ENCODE assay signal across 11 cellular contexts in the genomic region with DNA sequence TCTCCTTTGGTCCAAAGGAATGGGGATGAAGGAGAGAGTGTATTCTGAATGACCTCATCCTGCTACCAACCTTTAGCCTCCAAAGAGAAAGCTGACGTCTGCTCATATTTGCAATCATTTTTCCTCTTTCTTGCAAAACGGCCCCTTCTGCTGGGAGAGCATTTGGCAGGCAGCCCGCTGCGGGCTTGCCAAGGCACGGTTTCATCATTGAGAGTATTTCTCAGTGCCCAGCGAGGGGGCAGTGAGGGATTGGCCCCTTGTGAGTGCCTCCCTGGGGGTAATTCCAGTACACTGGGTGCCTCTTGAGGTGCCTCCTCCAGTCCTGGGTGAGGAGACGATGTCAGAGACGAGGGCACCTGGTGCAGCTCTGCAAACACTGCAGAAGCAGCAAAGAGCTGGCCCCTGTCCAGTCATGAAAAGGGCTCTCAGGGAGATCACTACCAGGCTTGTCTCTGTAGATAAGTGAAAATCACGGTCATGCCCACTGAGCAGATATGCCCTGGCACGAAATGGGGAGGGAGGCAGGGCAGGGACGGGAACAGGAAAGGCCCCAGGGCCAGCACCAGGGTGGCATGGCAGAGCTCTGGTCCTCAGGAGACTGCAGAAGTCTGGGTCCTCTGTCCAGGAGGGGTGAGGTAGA. TPM values are rescaled to one million over a fixed set of nuclear protein-coding genes. Genes with fewer than 3 reads are reported as not detected.
A peak's percentile ranks its signal among the peaks of the same experiment; 100 is the strongest.
DNase-seq lines count a peak whose midpoint lies in the region; ATAC-seq and TF ChIP-seq lines count a peak whose summit lies in the region.
"Had no signal": no experiment of that assay in that cellular context is flagged by ENCODE, and none has a peak within 500 bp of the region (broad histone marks: within the 10 kb centered on the region; RNA-seq: fewer than 3 reads in every experiment).

No MANE protein-coding gene starts in this region.

- H3K4me1 Mint-ChIP-seq in activated CD8-positive, alpha-beta T cell treated with anti-CD3 and anti-CD28 coated beads for 36 hours (ENCODE audit: low read depth): no peaks in the 10 kb centered on the region
- H3K4me1 Mint-ChIP-seq: memory B cell had no signal

- no peaks in the 10 kb centered on the region for H3K36me3 Mint-ChIP-seq in activated CD8-positive, alpha-beta T cell treated with anti-CD3 and anti-CD28 coated beads for 36 hours (ENCODE audit: low read depth)
- H3K36me3 Mint-ChIP-seq: memory B cell had no signal

- CTCF ChIA-PET in activated CD8-positive, alpha-beta T cell treated with anti-CD3 and anti-CD28 coated beads for 36 hours (lab: Charles Lee): no interaction called here

- POLR2A ChIA-PET in activated CD8-positive, alpha-beta T cell treated with anti-CD3 and anti-CD28 coated beads for 36 hours (lab: Charles Lee): interaction anchor here (0.6 kb wide), 1 partner anchor 21 kb away, joined by 3 read pairs; no protein-coding TSS in a partner anchor

- H3K4me3 Mint-ChIP-seq in activated CD8-positive, alpha-beta T cell treated with anti-CD3 and anti-CD28 coated beads for 36 hours: no peak overlapping the region
- H3K4me3 Mint-ChIP-seq: memory B cell had no signal

- H3K9me3 Mint-ChIP-seq in activated CD8-positive, alpha-beta T cell treated with anti-CD3 and anti-CD28 coated beads for 36 hours: no peaks in the 10 kb centered on the region
- H3K9me3 Mint-ChIP-seq: memory B cell had no signal

- no peak overlapping the region for H3K27ac Mint-ChIP-seq in activated CD8-positive, alpha-beta T cell treated with anti-CD3 and anti-CD28 coated beads for 36 hours
- H3K27ac Mint-ChIP-seq: memory B cell had no signal

- in situ Hi-C loops in Caki2 (cut with HindIII; ENCODE audit: low pct_unique_long_range_greater_than_20kb, low sequenced_read_pairs): no loop called here

- ATAC-seq in GM21367 (IDR thresholded peaks at IDR 0.05; ENCODE audit: unreplicated experiment) (no peak), HG03521 (IDR thresholded peaks at IDR 0.05; ENCODE audit: unreplicated experiment) (no peak)
- ATAC-seq in activated CD8-positive, alpha-beta T cell treated with anti-CD3 and anti-CD28 coated beads for 36 hours: no peak

- DNase-seq in Caki2 (ENCODE audit: low read depth): peak; percentile 91
- peak; percentile 75 for DNase-seq in NCI-H2029 (lab: John Stamatoyannopoulos, UW)
- peak; percentile 71 for DNase-seq in cerebellar cortex (ENCODE audit: low spot score)
- peak; percentile 93 for DNase-seq in mucosa of gallbladder (ENCODE audit: low spot score)
- DNase-seq in activated CD8-positive, alpha-beta T cell treated with anti-CD3 and anti-CD28 coated beads for 36 hours: no peak
- DNase-seq in AML-193 (lab: John Stamatoyannopoulos, UW): no peak
- DNase-seq: NCI-H524 treated with DMSO at 0.1 percent for 48 hours had no signal

- peaks cover 3% of the 10 kb centered on the region for H3K27me3 Mint-ChIP-seq in activated CD8-positive, alpha-beta T cell treated with anti-CD3 and anti-CD28 coated beads for 36 hours

- intact Hi-C loops in activated CD8-positive, alpha-beta T cell treated with anti-CD3 and anti-CD28 coated beads for 36 hours (cut with micrococcal nuclease): no loop called here

- no peak for TF ChIP-seq CTCF in activated CD8-positive, alpha-beta T cell treated with anti-CD3 and anti-CD28 coated beads for 36 hours (IDR thresholded peaks at IDR 0.05)

RNA-seq across cellular contexts. Expression of a gene that starts 48.7 kb away (rescaled TPM):
- total RNA-seq in Caki2 (2014; rRNA removed; shearing (Covaris generic); ENCODE audit: low replicate concordance): 8.7 and 18.5 TPM in 2 replicates
- 134 TPM for total RNA-seq in mucosa of gallbladder
- not detected for total RNA-seq in activated CD8-positive, alpha-beta T cell treated with anti-CD3 and anti-CD28 coated beads for 36 hours
- total RNA-seq: activated CD8-positive, alpha-beta memory T cell treated with anti-CD3 and anti-CD28 coated beads for 36 hours had no signal

Comparison
In these comparisons a context has a peak if more than half of its experiments do, and no peak if none do; other contexts are left out.
1. DNase-seq: peak in Caki2 (single experiment), NCI-H2029 (single experiment), cerebellar cortex (single experiment) and mucosa of gallbladder (single experiment); none in activated CD8-positive, alpha-beta T cell treated with anti-CD3 and anti-CD28 coated beads for 36 hours (single experiment) and AML-193 (0 of 2).